25 cellular contexts compared by ENCODE assay signal in genomic region chr7:99780588-99780987, GRCh38. TPM values are rescaled to one million over a fixed set of nuclear protein-coding genes. Genes with fewer than 3 reads are reported as not detected.
"Had no signal": no experiment of that assay in that cellular context is flagged by ENCODE, and none has a peak within 500 bp of the region (broad histone marks: within the 10 kb centered on the region; RNA-seq: fewer than 3 reads in every experiment).

No MANE protein-coding gene starts in this region.

- FAIRE-seq: K562, RCC 7860 had no signal

- H3K9me3 ChIP-seq: SJSA1 had no signal

- H3K4me3 Mint-ChIP-seq: IgD-negative memory B cell had no signal

- H3K4me1 Mint-ChIP-seq: IgD-negative memory B cell had no signal

- H3K9ac ChIP-seq: KMS-11 had no signal

- H3K36me3 ChIP-seq: SJSA1 had no signal

- H3K4me2 ChIP-seq: KMS-11 had no signal

- H3K27ac ChIP-seq: KMS-11, SJSA1, SK-N-MC had no signal

- ATAC-seq: K562 had no signal

- H3K4me3 ChIP-seq: K562, SJSA1, SK-N-MC had no signal

- H3K27me3 ChIP-seq: SJSA1 had no signal

- DNase-seq: Kasumi-1, MM.1S, NCI-H1092 treated with DMSO at 0.1 percent for 48 hours, NCI-H1436, NCI-H187, NCI-H2029, NCI-H2081 treated with DMSO at 0.1 percent for 48 hours, NCI-H2171, NCI-H226, NCI-H446, NCI-H510A, NCI-H524 treated with DMSO at 0.1 percent for 48 hours, NCI-H69, NCI-H774, Right ventricle myocardium superior, RPMI8226, SIG-M5 had no signal

- H3K4me1 ChIP-seq: SJSA1 had no signal

- H3K27ac Mint-ChIP-seq: IgD-negative memory B cell had no signal

RNA-seq across cellular contexts. Expression of gene CYP3A4, which starts 3.4 kb away (rescaled TPM):
- total RNA-seq: SJSA1 had no signal
- polyA plus RNA-seq: IgD-negative memory B cell had no signal

RNA-seq across cellular contexts. Expression of gene CYP3A7, which starts 45.6 kb away (rescaled TPM):
- total RNA-seq: K562, M059J, Right ventricle myocardium superior, SJSA1 had no signal
- polyA plus RNA-seq: IgD-negative memory B cell had no signal

RNA-seq across cellular contexts. Expression of gene CYP3A43, which starts 47.2 kb away (rescaled TPM):
- total RNA-seq: HT1080, K562, M059J, Right ventricle myocardium superior, SJSA1 had no signal
- polyA plus RNA-seq: IgD-negative memory B cell, K562 had no signal
